ENCODE assay signal across 1 cellular context in the genomic region with DNA sequence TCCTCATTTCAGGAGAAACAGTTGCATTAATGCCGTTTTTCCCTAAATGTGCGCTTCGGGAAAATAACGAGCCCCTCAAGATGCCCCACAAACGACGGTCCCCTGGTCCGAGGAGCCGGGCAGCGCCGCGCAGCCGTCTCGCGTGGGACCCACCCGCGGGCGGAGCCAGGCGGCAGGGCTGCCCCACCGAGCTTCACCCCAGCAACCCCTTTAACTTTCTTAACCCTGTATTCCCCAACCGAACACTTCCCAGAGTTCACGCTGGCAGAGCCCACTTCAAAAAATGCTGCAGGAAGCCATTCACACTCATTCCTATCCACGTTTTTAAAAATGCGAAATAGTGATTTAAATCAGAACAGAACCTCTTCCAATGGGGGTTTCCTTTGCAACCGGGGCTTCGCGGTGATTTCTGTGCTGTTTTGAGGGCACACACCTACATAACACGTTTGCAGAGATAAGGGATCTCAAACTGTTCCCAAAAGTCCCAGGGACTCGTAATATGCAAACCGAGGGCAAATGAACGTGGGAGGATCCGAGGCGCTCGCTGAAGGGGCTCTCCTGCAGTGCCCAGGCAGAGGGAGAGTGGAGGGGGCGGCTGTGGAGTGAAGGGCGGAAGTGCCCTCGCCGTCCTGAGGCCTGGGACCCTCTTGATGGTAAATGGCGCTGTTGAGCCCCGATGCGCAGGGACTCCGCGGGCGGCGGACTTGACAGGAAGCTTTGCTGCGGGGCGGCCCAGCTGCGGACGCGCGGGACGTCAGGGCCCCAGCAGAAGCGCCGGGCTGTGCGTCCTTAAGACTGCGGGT.
TF ChIP-seq lines count a peak whose summit lies in the region.

No MANE protein-coding gene starts in this region.

TF ChIP-seq in WTC11, 78 proteins besides CTCF, POLR2A, EP300 and RAD21 (continued from another document):
- TF ChIP-seq, protein P1, sequence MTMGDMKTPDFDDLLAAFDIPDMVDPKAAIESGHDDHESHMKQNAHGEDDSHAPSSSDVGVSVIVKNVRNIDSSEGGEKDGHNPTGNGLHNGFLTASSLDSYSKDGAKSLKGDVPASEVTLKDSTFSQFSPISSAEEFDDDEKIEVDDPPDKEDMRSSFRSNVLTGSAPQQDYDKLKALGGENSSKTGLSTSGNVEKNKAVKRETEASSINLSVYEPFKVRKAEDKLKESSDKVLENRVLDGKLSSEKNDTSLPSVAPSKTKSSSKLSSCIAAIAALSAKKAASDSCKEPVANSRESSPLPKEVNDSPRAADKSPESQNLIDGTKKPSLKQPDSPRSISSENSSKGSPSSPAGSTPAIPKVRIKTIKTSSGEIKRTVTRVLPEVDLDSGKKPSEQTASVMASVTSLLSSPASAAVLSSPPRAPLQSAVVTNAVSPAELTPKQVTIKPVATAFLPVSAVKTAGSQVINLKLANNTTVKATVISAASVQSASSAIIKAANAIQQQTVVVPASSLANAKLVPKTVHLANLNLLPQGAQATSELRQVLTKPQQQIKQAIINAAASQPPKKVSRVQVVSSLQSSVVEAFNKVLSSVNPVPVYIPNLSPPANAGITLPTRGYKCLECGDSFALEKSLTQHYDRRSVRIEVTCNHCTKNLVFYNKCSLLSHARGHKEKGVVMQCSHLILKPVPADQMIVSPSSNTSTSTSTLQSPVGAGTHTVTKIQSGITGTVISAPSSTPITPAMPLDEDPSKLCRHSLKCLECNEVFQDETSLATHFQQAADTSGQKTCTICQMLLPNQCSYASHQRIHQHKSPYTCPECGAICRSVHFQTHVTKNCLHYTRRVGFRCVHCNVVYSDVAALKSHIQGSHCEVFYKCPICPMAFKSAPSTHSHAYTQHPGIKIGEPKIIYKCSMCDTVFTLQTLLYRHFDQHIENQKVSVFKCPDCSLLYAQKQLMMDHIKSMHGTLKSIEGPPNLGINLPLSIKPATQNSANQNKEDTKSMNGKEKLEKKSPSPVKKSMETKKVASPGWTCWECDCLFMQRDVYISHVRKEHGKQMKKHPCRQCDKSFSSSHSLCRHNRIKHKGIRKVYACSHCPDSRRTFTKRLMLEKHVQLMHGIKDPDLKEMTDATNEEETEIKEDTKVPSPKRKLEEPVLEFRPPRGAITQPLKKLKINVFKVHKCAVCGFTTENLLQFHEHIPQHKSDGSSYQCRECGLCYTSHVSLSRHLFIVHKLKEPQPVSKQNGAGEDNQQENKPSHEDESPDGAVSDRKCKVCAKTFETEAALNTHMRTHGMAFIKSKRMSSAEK (CRISPR knock-in tag; IDR thresholded peaks at IDR 0.05; ENCODE audit: borderline replicate concordance), result no peak
- TF ChIP-seq, protein P2, sequence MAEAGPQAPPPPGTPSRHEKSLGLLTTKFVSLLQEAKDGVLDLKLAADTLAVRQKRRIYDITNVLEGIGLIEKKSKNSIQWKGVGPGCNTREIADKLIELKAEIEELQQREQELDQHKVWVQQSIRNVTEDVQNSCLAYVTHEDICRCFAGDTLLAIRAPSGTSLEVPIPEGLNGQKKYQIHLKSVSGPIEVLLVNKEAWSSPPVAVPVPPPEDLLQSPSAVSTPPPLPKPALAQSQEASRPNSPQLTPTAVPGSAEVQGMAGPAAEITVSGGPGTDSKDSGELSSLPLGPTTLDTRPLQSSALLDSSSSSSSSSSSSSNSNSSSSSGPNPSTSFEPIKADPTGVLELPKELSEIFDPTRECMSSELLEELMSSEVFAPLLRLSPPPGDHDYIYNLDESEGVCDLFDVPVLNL (CRISPR knock-in tag; IDR thresholded peaks at IDR 0.05; ENCODE audit: borderline replicate concordance, low read depth), result no peak
- TF ChIP-seq, protein P3, sequence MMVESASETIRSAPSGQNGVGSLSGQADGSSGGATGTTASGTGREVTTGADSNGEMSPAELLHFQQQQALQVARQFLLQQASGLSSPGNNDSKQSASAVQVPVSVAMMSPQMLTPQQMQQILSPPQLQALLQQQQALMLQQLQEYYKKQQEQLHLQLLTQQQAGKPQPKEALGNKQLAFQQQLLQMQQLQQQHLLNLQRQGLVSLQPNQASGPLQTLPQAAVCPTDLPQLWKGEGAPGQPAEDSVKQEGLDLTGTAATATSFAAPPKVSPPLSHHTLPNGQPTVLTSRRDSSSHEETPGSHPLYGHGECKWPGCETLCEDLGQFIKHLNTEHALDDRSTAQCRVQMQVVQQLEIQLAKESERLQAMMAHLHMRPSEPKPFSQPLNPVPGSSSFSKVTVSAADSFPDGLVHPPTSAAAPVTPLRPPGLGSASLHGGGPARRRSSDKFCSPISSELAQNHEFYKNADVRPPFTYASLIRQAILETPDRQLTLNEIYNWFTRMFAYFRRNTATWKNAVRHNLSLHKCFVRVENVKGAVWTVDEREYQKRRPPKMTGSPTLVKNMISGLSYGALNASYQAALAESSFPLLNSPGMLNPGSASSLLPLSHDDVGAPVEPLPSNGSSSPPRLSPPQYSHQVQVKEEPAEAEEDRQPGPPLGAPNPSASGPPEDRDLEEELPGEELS (CRISPR knock-in tag; IDR thresholded peaks at IDR 0.05), result peak; percentile 83
- TF ChIP-seq NFE2L1 (CRISPR knock-in tag; IDR thresholded peaks at IDR 0.05) (no peak), SP1 (CRISPR knock-in tag; conservative IDR thresholded peaks at IDR 0.05) (no peak; the same call in 1 of the 2 replicates), FOXP1 (CRISPR knock-in tag; IDR thresholded peaks at IDR 0.05; ENCODE audit: borderline replicate concordance) (peak; percentile 27; the same call in 1 of the 2 replicates), ESRRA (CRISPR knock-in tag; IDR thresholded peaks at IDR 0.05; ENCODE audit: borderline replicate concordance) (no peak), TEAD1 (CRISPR knock-in tag; IDR thresholded peaks at IDR 0.05) (peak; percentile 31; the same call in 1 of the 2 replicates), ZNF138 (CRISPR knock-in tag; conservative IDR thresholded peaks at IDR 0.05) (no peak), OVOL2 (CRISPR knock-in tag; IDR thresholded peaks at IDR 0.05; ENCODE audit: borderline replicate concordance) (no peak), ETV6 (CRISPR knock-in tag; IDR thresholded peaks at IDR 0.05) (peak; percentile 77; the same call in 1 of the 2 replicates), ELF4 (CRISPR knock-in tag; IDR thresholded peaks at IDR 0.05; ENCODE audit: low read depth) (no peak)
- TF ChIP-seq, protein P4, sequence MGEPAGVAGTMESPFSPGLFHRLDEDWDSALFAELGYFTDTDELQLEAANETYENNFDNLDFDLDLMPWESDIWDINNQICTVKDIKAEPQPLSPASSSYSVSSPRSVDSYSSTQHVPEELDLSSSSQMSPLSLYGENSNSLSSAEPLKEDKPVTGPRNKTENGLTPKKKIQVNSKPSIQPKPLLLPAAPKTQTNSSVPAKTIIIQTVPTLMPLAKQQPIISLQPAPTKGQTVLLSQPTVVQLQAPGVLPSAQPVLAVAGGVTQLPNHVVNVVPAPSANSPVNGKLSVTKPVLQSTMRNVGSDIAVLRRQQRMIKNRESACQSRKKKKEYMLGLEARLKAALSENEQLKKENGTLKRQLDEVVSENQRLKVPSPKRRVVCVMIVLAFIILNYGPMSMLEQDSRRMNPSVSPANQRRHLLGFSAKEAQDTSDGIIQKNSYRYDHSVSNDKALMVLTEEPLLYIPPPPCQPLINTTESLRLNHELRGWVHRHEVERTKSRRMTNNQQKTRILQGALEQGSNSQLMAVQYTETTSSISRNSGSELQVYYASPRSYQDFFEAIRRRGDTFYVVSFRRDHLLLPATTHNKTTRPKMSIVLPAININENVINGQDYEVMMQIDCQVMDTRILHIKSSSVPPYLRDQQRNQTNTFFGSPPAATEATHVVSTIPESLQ (CRISPR knock-in tag; IDR thresholded peaks at IDR 0.05), result no peak
- TF ChIP-seq, protein P5, sequence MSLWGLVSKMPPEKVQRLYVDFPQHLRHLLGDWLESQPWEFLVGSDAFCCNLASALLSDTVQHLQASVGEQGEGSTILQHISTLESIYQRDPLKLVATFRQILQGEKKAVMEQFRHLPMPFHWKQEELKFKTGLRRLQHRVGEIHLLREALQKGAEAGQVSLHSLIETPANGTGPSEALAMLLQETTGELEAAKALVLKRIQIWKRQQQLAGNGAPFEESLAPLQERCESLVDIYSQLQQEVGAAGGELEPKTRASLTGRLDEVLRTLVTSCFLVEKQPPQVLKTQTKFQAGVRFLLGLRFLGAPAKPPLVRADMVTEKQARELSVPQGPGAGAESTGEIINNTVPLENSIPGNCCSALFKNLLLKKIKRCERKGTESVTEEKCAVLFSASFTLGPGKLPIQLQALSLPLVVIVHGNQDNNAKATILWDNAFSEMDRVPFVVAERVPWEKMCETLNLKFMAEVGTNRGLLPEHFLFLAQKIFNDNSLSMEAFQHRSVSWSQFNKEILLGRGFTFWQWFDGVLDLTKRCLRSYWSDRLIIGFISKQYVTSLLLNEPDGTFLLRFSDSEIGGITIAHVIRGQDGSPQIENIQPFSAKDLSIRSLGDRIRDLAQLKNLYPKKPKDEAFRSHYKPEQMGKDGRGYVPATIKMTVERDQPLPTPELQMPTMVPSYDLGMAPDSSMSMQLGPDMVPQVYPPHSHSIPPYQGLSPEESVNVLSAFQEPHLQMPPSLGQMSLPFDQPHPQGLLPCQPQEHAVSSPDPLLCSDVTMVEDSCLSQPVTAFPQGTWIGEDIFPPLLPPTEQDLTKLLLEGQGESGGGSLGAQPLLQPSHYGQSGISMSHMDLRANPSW (CRISPR knock-in tag; conservative IDR thresholded peaks at IDR 0.05; ENCODE audit: low read depth), result no peak
- TF ChIP-seq, protein P6, sequence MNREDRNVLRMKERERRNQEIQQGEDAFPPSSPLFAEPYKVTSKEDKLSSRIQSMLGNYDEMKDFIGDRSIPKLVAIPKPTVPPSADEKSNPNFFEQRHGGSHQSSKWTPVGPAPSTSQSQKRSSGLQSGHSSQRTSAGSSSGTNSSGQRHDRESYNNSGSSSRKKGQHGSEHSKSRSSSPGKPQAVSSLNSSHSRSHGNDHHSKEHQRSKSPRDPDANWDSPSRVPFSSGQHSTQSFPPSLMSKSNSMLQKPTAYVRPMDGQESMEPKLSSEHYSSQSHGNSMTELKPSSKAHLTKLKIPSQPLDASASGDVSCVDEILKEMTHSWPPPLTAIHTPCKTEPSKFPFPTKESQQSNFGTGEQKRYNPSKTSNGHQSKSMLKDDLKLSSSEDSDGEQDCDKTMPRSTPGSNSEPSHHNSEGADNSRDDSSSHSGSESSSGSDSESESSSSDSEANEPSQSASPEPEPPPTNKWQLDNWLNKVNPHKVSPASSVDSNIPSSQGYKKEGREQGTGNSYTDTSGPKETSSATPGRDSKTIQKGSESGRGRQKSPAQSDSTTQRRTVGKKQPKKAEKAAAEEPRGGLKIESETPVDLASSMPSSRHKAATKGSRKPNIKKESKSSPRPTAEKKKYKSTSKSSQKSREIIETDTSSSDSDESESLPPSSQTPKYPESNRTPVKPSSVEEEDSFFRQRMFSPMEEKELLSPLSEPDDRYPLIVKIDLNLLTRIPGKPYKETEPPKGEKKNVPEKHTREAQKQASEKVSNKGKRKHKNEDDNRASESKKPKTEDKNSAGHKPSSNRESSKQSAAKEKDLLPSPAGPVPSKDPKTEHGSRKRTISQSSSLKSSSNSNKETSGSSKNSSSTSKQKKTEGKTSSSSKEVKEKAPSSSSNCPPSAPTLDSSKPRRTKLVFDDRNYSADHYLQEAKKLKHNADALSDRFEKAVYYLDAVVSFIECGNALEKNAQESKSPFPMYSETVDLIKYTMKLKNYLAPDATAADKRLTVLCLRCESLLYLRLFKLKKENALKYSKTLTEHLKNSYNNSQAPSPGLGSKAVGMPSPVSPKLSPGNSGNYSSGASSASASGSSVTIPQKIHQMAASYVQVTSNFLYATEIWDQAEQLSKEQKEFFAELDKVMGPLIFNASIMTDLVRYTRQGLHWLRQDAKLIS (CRISPR knock-in tag; IDR thresholded peaks at IDR 0.05; ENCODE audit: borderline replicate concordance), result 0 out of 2 replicates have a peak, but pooled peaks have one; percentile 37
- TF ChIP-seq, protein P7, sequence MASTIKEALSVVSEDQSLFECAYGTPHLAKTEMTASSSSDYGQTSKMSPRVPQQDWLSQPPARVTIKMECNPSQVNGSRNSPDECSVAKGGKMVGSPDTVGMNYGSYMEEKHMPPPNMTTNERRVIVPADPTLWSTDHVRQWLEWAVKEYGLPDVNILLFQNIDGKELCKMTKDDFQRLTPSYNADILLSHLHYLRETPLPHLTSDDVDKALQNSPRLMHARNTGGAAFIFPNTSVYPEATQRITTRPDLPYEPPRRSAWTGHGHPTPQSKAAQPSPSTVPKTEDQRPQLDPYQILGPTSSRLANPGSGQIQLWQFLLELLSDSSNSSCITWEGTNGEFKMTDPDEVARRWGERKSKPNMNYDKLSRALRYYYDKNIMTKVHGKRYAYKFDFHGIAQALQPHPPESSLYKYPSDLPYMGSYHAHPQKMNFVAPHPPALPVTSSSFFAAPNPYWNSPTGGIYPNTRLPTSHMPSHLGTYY (CRISPR knock-in tag; IDR thresholded peaks at IDR 0.05), result no peak; the same call in 1 of the 2 replicates
- TF ChIP-seq, protein P8, sequence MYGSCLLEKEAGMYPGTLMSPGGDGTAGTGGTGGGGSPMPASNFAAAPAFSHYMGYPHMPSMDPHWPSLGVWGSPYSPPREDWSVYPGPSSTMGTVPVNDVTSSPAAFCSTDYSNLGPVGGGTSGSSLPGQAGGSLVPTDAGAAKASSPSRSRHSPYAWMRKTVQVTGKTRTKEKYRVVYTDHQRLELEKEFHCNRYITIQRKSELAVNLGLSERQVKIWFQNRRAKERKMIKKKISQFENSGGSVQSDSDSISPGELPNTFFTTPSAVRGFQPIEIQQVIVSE (CRISPR knock-in tag; IDR thresholded peaks at IDR 0.05; ENCODE audit: borderline replicate concordance), result no peak
- TF ChIP-seq, protein P9, sequence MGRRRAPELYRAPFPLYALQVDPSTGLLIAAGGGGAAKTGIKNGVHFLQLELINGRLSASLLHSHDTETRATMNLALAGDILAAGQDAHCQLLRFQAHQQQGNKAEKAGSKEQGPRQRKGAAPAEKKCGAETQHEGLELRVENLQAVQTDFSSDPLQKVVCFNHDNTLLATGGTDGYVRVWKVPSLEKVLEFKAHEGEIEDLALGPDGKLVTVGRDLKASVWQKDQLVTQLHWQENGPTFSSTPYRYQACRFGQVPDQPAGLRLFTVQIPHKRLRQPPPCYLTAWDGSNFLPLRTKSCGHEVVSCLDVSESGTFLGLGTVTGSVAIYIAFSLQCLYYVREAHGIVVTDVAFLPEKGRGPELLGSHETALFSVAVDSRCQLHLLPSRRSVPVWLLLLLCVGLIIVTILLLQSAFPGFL (CRISPR knock-in tag; IDR thresholded peaks at IDR 0.05; ENCODE audit: borderline replicate concordance), result no peak
- TF ChIP-seq, protein P10, sequence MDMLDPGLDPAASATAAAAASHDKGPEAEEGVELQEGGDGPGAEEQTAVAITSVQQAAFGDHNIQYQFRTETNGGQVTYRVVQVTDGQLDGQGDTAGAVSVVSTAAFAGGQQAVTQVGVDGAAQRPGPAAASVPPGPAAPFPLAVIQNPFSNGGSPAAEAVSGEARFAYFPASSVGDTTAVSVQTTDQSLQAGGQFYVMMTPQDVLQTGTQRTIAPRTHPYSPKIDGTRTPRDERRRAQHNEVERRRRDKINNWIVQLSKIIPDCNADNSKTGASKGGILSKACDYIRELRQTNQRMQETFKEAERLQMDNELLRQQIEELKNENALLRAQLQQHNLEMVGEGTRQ (CRISPR knock-in tag; IDR thresholded peaks at IDR 0.05), result no peak
